32 cellular contexts compared by ENCODE assay signal in genomic region chr11:12793506-12793905, GRCh38.
"Had no signal": no experiment of that assay in that cellular context is flagged by ENCODE, and none has a peak within 500 bp of the region (broad histone marks: within the 10 kb centered on the region; RNA-seq: fewer than 3 reads in every experiment).

No MANE protein-coding gene starts in this region.

- H3K27ac Mint-ChIP-seq: activated CD4-positive, alpha-beta memory T cell treated with anti-CD3 and anti-CD28 coated beads for 36 hours; activated CD4-positive, alpha-beta T cell treated with anti-CD3 and anti-CD28 coated beads, Interleukin-2, amount 10 ng/mL, durations not matched to agents 24 days and 14 days; activated naive CD4-positive, alpha-beta T cell treated with anti-CD3 and anti-CD28 coated beads for 36 hours; activated naive CD8-positive, alpha-beta T cell treated with anti-CD3 and anti-CD28 coated beads for 36 hours; activated T-helper 1 cell treated with anti-CD3 and anti-CD28 coated beads, Interleukin-12 subunit alpha, Interleukin-12 subunit beta, Interleukin-2, Interleukin-4 antibody, amounts not matched to agents 30 ng/mL and 10 ng/mL and 1 ng/mL, durations not matched to agents 14 hours and 24 hours and 36 hours; nephron; stimulated activated memory B cell treated with anti-CD40 and anti-IgM and Interleukin-4, amounts not matched to agents 10 μg/mL and 1 μg/mL and 100 μg/mL, for 72 hours had no signal

- H3K4me1 ChIP-seq: left lung, prostate gland had no signal

- H3K4me3 Mint-ChIP-seq: activated CD4-positive, alpha-beta memory T cell treated with anti-CD3 and anti-CD28 coated beads for 36 hours; activated CD4-positive, alpha-beta T cell treated with anti-CD3 and anti-CD28 coated beads, Interleukin-2, amount 10 ng/mL, durations not matched to agents 24 days and 14 days; activated naive CD4-positive, alpha-beta T cell treated with anti-CD3 and anti-CD28 coated beads for 36 hours; activated naive CD8-positive, alpha-beta T cell treated with anti-CD3 and anti-CD28 coated beads for 36 hours; activated T-helper 1 cell treated with anti-CD3 and anti-CD28 coated beads, Interleukin-12 subunit alpha, Interleukin-12 subunit beta, Interleukin-2, Interleukin-4 antibody, amounts not matched to agents 30 ng/mL and 10 ng/mL and 1 ng/mL, durations not matched to agents 14 hours and 24 hours and 36 hours; central memory CD8-positive, alpha-beta T cell; nephron; stimulated activated memory B cell treated with anti-CD40 and anti-IgM and Interleukin-4, amounts not matched to agents 10 μg/mL and 1 μg/mL and 100 μg/mL, for 72 hours had no signal

- H3K4me3 ChIP-seq: adrenal gland, esophagus muscularis mucosa, left lung, lung, pancreas, prostate gland, sigmoid colon, suprapubic skin, tibial artery had no signal

- H3K9me3 Mint-ChIP-seq: activated CD4-positive, alpha-beta memory T cell treated with anti-CD3 and anti-CD28 coated beads for 36 hours; activated CD4-positive, alpha-beta T cell treated with anti-CD3 and anti-CD28 coated beads, Interleukin-2, amount 10 ng/mL, durations not matched to agents 24 days and 14 days; activated naive CD4-positive, alpha-beta T cell treated with anti-CD3 and anti-CD28 coated beads for 36 hours; activated naive CD8-positive, alpha-beta T cell treated with anti-CD3 and anti-CD28 coated beads for 36 hours; activated T-helper 1 cell treated with anti-CD3 and anti-CD28 coated beads, Interleukin-12 subunit alpha, Interleukin-12 subunit beta, Interleukin-2, Interleukin-4 antibody, amounts not matched to agents 30 ng/mL and 10 ng/mL and 1 ng/mL, durations not matched to agents 14 hours and 24 hours and 36 hours; central memory CD8-positive, alpha-beta T cell; nephron; stimulated activated memory B cell treated with anti-CD40 and anti-IgM and Interleukin-4, amounts not matched to agents 10 μg/mL and 1 μg/mL and 100 μg/mL, for 72 hours had no signal

- H3K27me3 ChIP-seq: adrenal gland, esophagus muscularis mucosa, left lung, pancreas, sigmoid colon, suprapubic skin, tibial artery had no signal

- H3K36me3 ChIP-seq: adrenal gland, esophagus muscularis mucosa, left lung, neutrophil, pancreas, prostate gland, sigmoid colon had no signal

- H3K27me3 Mint-ChIP-seq: stimulated activated memory B cell treated with anti-CD40 and anti-IgM and Interleukin-4, amounts not matched to agents 10 μg/mL and 1 μg/mL and 100 μg/mL, for 72 hours had no signal

- ATAC-seq: activated CD4-positive, CD25-positive, alpha-beta regulatory T cell treated with anti-CD3 and anti-CD28 coated beads, Interleukin-2, amount 50 U/mL, for 24 hours; left lung; stimulated activated memory B cell treated with anti-CD40 and anti-IgM and Interleukin-4, amounts not matched to agents 10 μg/mL and 1 μg/mL and 100 μg/mL, for 72 hours had no signal

- H3K27ac ChIP-seq: adrenal gland, esophagus muscularis mucosa, left lung, neutrophil, pancreas, prostate gland, suprapubic skin, VCaP had no signal

- DNase-seq: activated CD4-positive, alpha-beta memory T cell treated with anti-CD3 and anti-CD28 coated beads for 36 hours; activated CD4-positive, alpha-beta T cell treated with anti-CD3 and anti-CD28 coated beads, Interleukin-2, amount 10 ng/mL, durations not matched to agents 24 days and 14 days; activated CD8-positive, alpha-beta memory T cell treated with anti-CD3 and anti-CD28 coated beads, Interleukin-2, amount 50 U/mL, for 4 hours; activated effector memory CD4-positive, alpha-beta T cell treated with anti-CD3 and anti-CD28 coated beads, Interleukin-2, amount 50 U/mL, for 16 hours; activated naive CD4-positive, alpha-beta T cell treated with anti-CD3 and anti-CD28 coated beads for 36 hours; activated naive CD8-positive, alpha-beta T cell treated with anti-CD3 and anti-CD28 coated beads for 36 hours; activated T-cell treated with anti-CD3 and anti-CD28 coated beads, Interleukin-2, amount 50 U/mL, for 1 hour; adrenal gland; dermis blood vessel endothelial cell; effector CD4-positive, alpha-beta T cell; foreskin melanocyte; glutamatergic neuron; left lung; pancreas; sigmoid colon; small intestine; stimulated activated CD4-positive, alpha-beta T cell treated with anti-CD3 and anti-CD28 coated beads, Interleukin-1b, Interleukin-23, amount 100 ng/mL, for 48 hours; stimulated activated CD4-positive, alpha-beta T cell treated with anti-CD3 and anti-CD28 coated beads, Interleukin-4, amount 100 ng/mL, for 4 hours; stimulated activated CD8-positive, alpha-beta memory T cell treated with anti-CD3 and anti-CD28 coated beads, Interleukin-4, amount 100 ng/mL, for 48 hours; T-helper 1 cell; tibial artery had no signal

- H3K36me3 Mint-ChIP-seq: activated CD4-positive, alpha-beta memory T cell treated with anti-CD3 and anti-CD28 coated beads for 36 hours; activated naive CD8-positive, alpha-beta T cell treated with anti-CD3 and anti-CD28 coated beads for 36 hours; stimulated activated memory B cell treated with anti-CD40 and anti-IgM and Interleukin-4, amounts not matched to agents 10 μg/mL and 1 μg/mL and 100 μg/mL, for 72 hours had no signal

- H3K9me3 ChIP-seq: adrenal gland, esophagus muscularis mucosa, left lung, neutrophil, pancreas, prostate gland, sigmoid colon, suprapubic skin, tibial artery had no signal

- H3K4me1 Mint-ChIP-seq: activated CD4-positive, alpha-beta T cell treated with anti-CD3 and anti-CD28 coated beads, Interleukin-2, amount 10 ng/mL, durations not matched to agents 24 days and 14 days; activated naive CD8-positive, alpha-beta T cell treated with anti-CD3 and anti-CD28 coated beads for 36 hours; central memory CD8-positive, alpha-beta T cell; stimulated activated memory B cell treated with anti-CD40 and anti-IgM and Interleukin-4, amounts not matched to agents 10 μg/mL and 1 μg/mL and 100 μg/mL, for 72 hours had no signal
